In the genomic region with DNA sequence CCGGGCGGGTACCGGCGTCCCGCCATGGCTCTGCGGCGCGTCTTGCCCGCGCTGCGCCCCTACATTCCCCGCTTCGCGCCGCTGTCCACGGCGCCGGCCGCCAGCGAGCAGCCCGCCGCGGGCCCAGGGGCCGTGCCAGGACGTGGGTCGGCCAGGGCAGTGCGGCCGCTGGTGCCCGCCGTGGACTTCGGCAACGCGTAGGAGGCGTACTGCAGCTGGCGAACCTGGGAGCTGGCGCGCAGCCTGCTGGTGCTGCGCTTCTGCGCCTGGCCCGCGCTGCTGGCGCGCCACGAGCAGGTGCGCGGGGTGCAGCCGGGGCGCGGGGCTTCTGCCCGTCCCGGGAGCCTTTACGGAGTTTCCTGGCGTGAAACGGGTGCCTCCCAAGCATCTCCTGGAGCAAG, we compare ENCODE assay signal across 8 cellular contexts. TPM values are rescaled to one million over a fixed set of nuclear protein-coding genes. Genes with fewer than 3 reads are reported as not detected.
DNase-seq lines count a peak whose midpoint lies in the region; ATAC-seq and TF ChIP-seq lines count a peak whose summit lies in the region.

No MANE protein-coding gene starts in this region.

- DNase-seq in GM12865 (ENCODE audit: low read depth) (no peak), immature natural killer cell (peak in 1 of 3 donors; percentile 24), NCI-H510A (lab: John Stamatoyannopoulos, UW) (no peak)
- DNase-seq in activated naive CD8-positive, alpha-beta T cell treated with anti-CD3 and anti-CD28 coated beads, Interleukin-2, amount 50 U/mL, for 24 hours = no peak
- no peak for DNase-seq in activated CD4-positive, alpha-beta T cell treated with anti-CD3 and anti-CD28 coated beads, Interleukin-2, amount 50 U/mL, for 48 hours

- no peak for TF ChIP-seq CTCF in GM12865 (IDR thresholded peaks at IDR 0.05; ENCODE audit: insufficient read depth, low read depth, low read length, missing control alignments)

- H3K36me3 ChIP-seq in HUES64 (ENCODE audit: insufficient read depth, low read length) (no peaks in the 10 kb centered on the region), subcutaneous abdominal adipose tissue (ENCODE audit: control insufficient read depth in 5 of 5, insufficient read depth in 5 of 5, low read length in 5 of 5) (no peaks in the 10 kb centered on the region)

- H3K4me3 ChIP-seq in GM12865 (ENCODE audit: low read depth, low read length) (peak overlapping the region; percentile 56), HUES64 (ENCODE audit: low read length) (peak overlapping the region; percentile 63), subcutaneous abdominal adipose tissue (ENCODE audit: low read depth in 1 of 5, low read length in 5 of 5) (peak overlapping the region; percentile 40 to 71 (median 62))

- H3K36me3 Mint-ChIP-seq in activated naive CD8-positive, alpha-beta T cell treated with anti-CD3 and anti-CD28 coated beads, Interleukin-2, amount 50 U/mL, for 24 hours (ENCODE audit: low read depth) = no peaks in the 10 kb centered on the region
- no peaks in the 10 kb centered on the region for H3K36me3 Mint-ChIP-seq in immature natural killer cell

- peaks cover 13% of the 10 kb centered on the region for H3K27me3 Mint-ChIP-seq in activated naive CD8-positive, alpha-beta T cell treated with anti-CD3 and anti-CD28 coated beads, Interleukin-2, amount 50 U/mL, for 24 hours
- H3K27me3 Mint-ChIP-seq in immature natural killer cell (ENCODE audit: low read depth in 3 of 3) = peaks cover 3 to 13% (median 7%) of the 10 kb centered on the region in 3 donors

- peaks cover 51% of the 10 kb centered on the region for H3K27me3 ChIP-seq in HUES64 (ENCODE audit: insufficient read depth, low read length)
- peaks cover 0 to 20% (median 7%) of the 10 kb centered on the region in 5 donors for H3K27me3 ChIP-seq in subcutaneous abdominal adipose tissue (ENCODE audit: control insufficient read depth in 5 of 5, insufficient read depth in 4 of 5, low read length in 5 of 5)

- H3K27ac ChIP-seq in HUES64 (ENCODE audit: low read depth, low read length) (no peak overlapping the region), subcutaneous abdominal adipose tissue (ENCODE audit: low read depth, low read length) (no peak overlapping the region)

- H3K4me1 Mint-ChIP-seq in activated naive CD8-positive, alpha-beta T cell treated with anti-CD3 and anti-CD28 coated beads, Interleukin-2, amount 50 U/mL, for 24 hours = no peaks in the 10 kb centered on the region
- H3K4me1 Mint-ChIP-seq in immature natural killer cell = peaks cover 0 to 5% of the 10 kb centered on the region in 2 donors

- peak; percentile 38 for ATAC-seq in activated naive CD8-positive, alpha-beta T cell treated with anti-CD3 and anti-CD28 coated beads, Interleukin-2, amount 50 U/mL, for 24 hours
- no peak for ATAC-seq in GM21717 (IDR thresholded peaks at IDR 0.05; ENCODE audit: unreplicated experiment)

- no peak overlapping the region for H3K27ac Mint-ChIP-seq in activated naive CD8-positive, alpha-beta T cell treated with anti-CD3 and anti-CD28 coated beads, Interleukin-2, amount 50 U/mL, for 24 hours
- H3K27ac Mint-ChIP-seq in immature natural killer cell = no peak overlapping the region

- 1% methylated on average over 54 of the region's 54 CpGs for WGBS in HUES64

- no peaks in the 10 kb centered on the region for H3K4me1 ChIP-seq in HUES64 (ENCODE audit: insufficient read depth, low read length)
- peaks cover 0 to 15% (median 13%) of the 10 kb centered on the region in 5 donors for H3K4me1 ChIP-seq in subcutaneous abdominal adipose tissue (ENCODE audit: control insufficient read depth in 5 of 5, insufficient read depth in 5 of 5, low read length in 5 of 5)

- peak overlapping the region; percentile 57 for H3K4me3 Mint-ChIP-seq in activated naive CD8-positive, alpha-beta T cell treated with anti-CD3 and anti-CD28 coated beads, Interleukin-2, amount 50 U/mL, for 24 hours
- H3K4me3 Mint-ChIP-seq in immature natural killer cell = peak overlapping the region in 4 of 5 donors; percentile 67 to 73 (median 70)

- no peak overlapping the region for H3K9ac ChIP-seq in HUES64 (ENCODE audit: low read depth, low read length)
- H3K9ac ChIP-seq in subcutaneous abdominal adipose tissue (ENCODE audit: low read length in 5 of 5) = no peak overlapping the region

- H3K9me3 ChIP-seq in HUES64 (ENCODE audit: insufficient read depth, low read depth, low read length) (no peaks in the 10 kb centered on the region), subcutaneous abdominal adipose tissue (ENCODE audit: control insufficient read depth in 5 of 5, low read length in 5 of 5) (no peaks in the 10 kb centered on the region)

- no peaks in the 10 kb centered on the region for H3K9me3 Mint-ChIP-seq in activated naive CD8-positive, alpha-beta T cell treated with anti-CD3 and anti-CD28 coated beads, Interleukin-2, amount 50 U/mL, for 24 hours
- no peaks in the 10 kb centered on the region for H3K9me3 Mint-ChIP-seq in immature natural killer cell

RNA-seq across cellular contexts. Expression of a gene that starts 20.1 kb away (rescaled TPM):
- 44.0 TPM for polyA plus RNA-seq in HUES64 (2013, experiment 1 of 2)
- 41.0 TPM for polyA plus RNA-seq in HUES64 (2013, experiment 2 of 2)
- polyA plus RNA-seq in immature natural killer cell = 100 to 1,000 TPM; 143 to 160 (median 147) TPM

RNA-seq across cellular contexts. Expression of a gene that starts 31.6 kb away (rescaled TPM):
- 15.2 TPM for polyA plus RNA-seq in HUES64 (2013, experiment 1 of 2)
- 19.4 TPM for polyA plus RNA-seq in HUES64 (2013, experiment 2 of 2)
- polyA plus RNA-seq in immature natural killer cell = 1 to 10 TPM; 1.1 to 3.9 (median 2.2) TPM
